ENCODE assay signal across 9 cellular contexts in the genomic region with DNA sequence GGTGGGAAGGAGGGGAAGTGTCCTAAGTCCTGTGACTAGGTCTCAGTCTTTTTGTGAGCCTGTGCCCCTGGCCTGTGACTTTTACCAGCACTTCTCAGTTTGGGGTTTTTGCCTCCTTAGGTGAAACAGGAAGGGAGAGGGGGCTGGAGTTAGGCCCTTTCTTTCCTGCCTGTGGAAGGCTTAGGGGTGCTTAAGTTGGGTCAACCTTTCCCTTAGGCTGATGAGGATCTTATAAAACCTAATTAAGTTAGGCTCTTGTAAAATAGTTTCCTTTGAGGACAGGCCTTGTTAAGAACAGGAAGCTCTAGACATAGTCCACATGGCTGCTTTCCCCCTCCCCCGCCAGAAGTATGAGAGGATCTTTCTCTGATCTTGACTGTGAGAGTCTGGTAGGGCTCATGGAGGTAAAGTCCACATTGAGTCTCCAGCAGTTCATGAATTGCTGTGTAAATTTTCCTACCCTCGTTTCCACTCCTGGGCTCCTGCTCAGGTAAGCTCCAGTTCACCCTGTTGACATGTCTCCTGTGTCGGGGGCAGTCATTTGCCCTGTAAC. TPM values are rescaled to one million over a fixed set of nuclear protein-coding genes. Genes with fewer than 3 reads are reported as not detected.
DNase-seq lines count a peak whose midpoint lies in the region; ATAC-seq, FAIRE-seq and TF ChIP-seq lines count a peak whose summit lies in the region.
"Had no signal": no experiment of that assay in that cellular context is flagged by ENCODE, and none has a peak within 500 bp of the region (broad histone marks: within the 10 kb centered on the region; RNA-seq: fewer than 3 reads in every experiment).

No MANE protein-coding gene starts in this region.

- 71 to 75% methylated on average over 3 of the region's 3 CpGs for WGBS in testis, 2 donors

- H3K4me3 ChIP-seq in Loucy (ENCODE audit: low read length, poor library complexity, severe bottlenecking) (peak overlapping the region; percentile 51), lower lobe of right lung (no peak overlapping the region), kidney (ENCODE audit: low read length in 2 of 2) (no peak overlapping the region), testis (no peak overlapping the region)

- POLR2A ChIA-PET in activated CD8-positive, alpha-beta T cell treated with anti-CD3 and anti-CD28 coated beads for 36 hours (lab: Charles Lee), result interaction anchor here (0.6 to 1.2 kb wide), 5 partner anchors 11 to 60 kb away, joined by 3 read pairs; partner anchors contain the start of gene NLRC3

- H3K9ac ChIP-seq in Loucy (ENCODE audit: low read depth, low read length, poor library complexity, severe bottlenecking) (peak overlapping the region; percentile 65), kidney (ENCODE audit: low read length in 2 of 2) (no peak overlapping the region)

- H3K36me3 Mint-ChIP-seq in activated CD8-positive, alpha-beta T cell treated with anti-CD3 and anti-CD28 coated beads for 36 hours (ENCODE audit: low read depth), result no peaks in the 10 kb centered on the region

- H3K4me3 Mint-ChIP-seq in activated CD8-positive, alpha-beta T cell treated with anti-CD3 and anti-CD28 coated beads for 36 hours, result no peak overlapping the region

- no peaks in the 10 kb centered on the region for H3K9me3 Mint-ChIP-seq in activated CD8-positive, alpha-beta T cell treated with anti-CD3 and anti-CD28 coated beads for 36 hours

- H3K4me1 Mint-ChIP-seq in activated CD8-positive, alpha-beta T cell treated with anti-CD3 and anti-CD28 coated beads for 36 hours (ENCODE audit: low read depth), result peaks cover 27% of the 10 kb centered on the region

- no peaks in the 10 kb centered on the region for H3K9me2 ChIP-seq in Loucy (replicated peaks; ENCODE audit: low read depth, low read length)

- peaks cover 15% of the 10 kb centered on the region for H3K4me1 ChIP-seq in Loucy (ENCODE audit: insufficient read depth, low read length, poor library complexity, severe bottlenecking)
- H3K4me1 ChIP-seq in lower lobe of right lung, result peaks cover 10% of the 10 kb centered on the region
- H3K4me1 ChIP-seq in kidney (ENCODE audit: control insufficient read depth in 1 of 2, insufficient read depth in 1 of 2, low read depth in 1 of 2, low read length in 2 of 2), result peaks cover 4 to 10% of the 10 kb centered on the region in 2 donors
- H3K4me1 ChIP-seq in testis, result peaks cover 3% of the 10 kb centered on the region

- CTCF ChIA-PET in activated CD8-positive, alpha-beta T cell treated with anti-CD3 and anti-CD28 coated beads for 36 hours (lab: Charles Lee), result interaction anchor here (1.2 to 2.7 kb wide), 2 partner anchors 11 to 17 kb away, joined by 6 to 13 read pairs; partner anchors contain the start of gene DNASE1

- H3K9me3 ChIP-seq in Loucy (ENCODE audit: insufficient read depth, low read depth, low read length) (no peaks in the 10 kb centered on the region), lower lobe of right lung (no peaks in the 10 kb centered on the region), kidney (ENCODE audit: control insufficient read depth in 1 of 2, low read length in 2 of 2) (no peaks in the 10 kb centered on the region), testis (no peaks in the 10 kb centered on the region)

- no peaks in the 10 kb centered on the region for H3K27me3 ChIP-seq in Loucy (ENCODE audit: insufficient read depth, low read length, poor library complexity, severe bottlenecking)
- H3K27me3 ChIP-seq in lower lobe of right lung (ENCODE audit: low read depth), result no peaks in the 10 kb centered on the region
- H3K27me3 ChIP-seq in testis, result no peaks in the 10 kb centered on the region

- H3K27ac Mint-ChIP-seq in activated CD8-positive, alpha-beta T cell treated with anti-CD3 and anti-CD28 coated beads for 36 hours, result peak overlapping the region; percentile 91

- peak; percentile 52 for DNase-seq in CD1c-positive myeloid dendritic cell (ENCODE audit: extremely low spot score)
- peak; percentile 68 for DNase-seq in activated CD8-positive, alpha-beta T cell treated with anti-CD3 and anti-CD28 coated beads for 36 hours
- no peak for DNase-seq in lower lobe of right lung
- no peak for DNase-seq in kidney
- DNase-seq in testis, result no peak
- DNase-seq in NCI-H1417 (lab: John Stamatoyannopoulos, UW), result no peak

- TF ChIP-seq CTCF in Loucy (conservative IDR thresholded peaks at IDR 0.05; ENCODE audit: low read length), result no peak
- TF ChIP-seq CTCF in activated CD8-positive, alpha-beta T cell treated with anti-CD3 and anti-CD28 coated beads for 36 hours (IDR thresholded peaks at IDR 0.05), result no peak
- no peak for TF ChIP-seq CTCF in lower lobe of right lung (IDR thresholded peaks at IDR 0.05)
- no peak for TF ChIP-seq CTCF in kidney (IDR thresholded peaks at IDR 0.05; ENCODE audit: borderline replicate concordance, extremely low read depth, insufficient read depth)
- TF ChIP-seq CTCF in testis (IDR thresholded peaks at IDR 0.05), result no peak

- TF ChIP-seq POLR2A in testis (IDR thresholded peaks at IDR 0.05), result no peak

- peak; percentile 73 for ATAC-seq in activated CD8-positive, alpha-beta T cell treated with anti-CD3 and anti-CD28 coated beads for 36 hours
- ATAC-seq in lower lobe of right lung, result peak; percentile 28 to 46
- no peak for ATAC-seq in HG02588 (IDR thresholded peaks at IDR 0.05; ENCODE audit: unreplicated experiment)

- H3K36me3 ChIP-seq in Loucy (ENCODE audit: insufficient read depth, low read length) (no peaks in the 10 kb centered on the region), lower lobe of right lung (peaks cover 22% of the 10 kb centered on the region), kidney (ENCODE audit: control insufficient read depth in 1 of 2, insufficient read depth in 2 of 2, low read length in 2 of 2) (peaks cover 0 to 2% of the 10 kb centered on the region in 2 donors), testis (ENCODE audit: low read depth, missing control alignments) (no peaks in the 10 kb centered on the region)

- no peak for FAIRE-seq in kidney (lab: Jason Lieb, UNC)
- FAIRE-seq: colon had no signal

- H4K20me1 ChIP-seq in Loucy (ENCODE audit: insufficient read depth, low read length, poor library complexity, severe bottlenecking), result no peaks in the 10 kb centered on the region

- H3K79me2 ChIP-seq in Loucy (ENCODE audit: insufficient read depth, low read length), result peaks cover 9% of the 10 kb centered on the region; the same call in 1 of the 2 replicates

- H3K27ac ChIP-seq in lower lobe of right lung (no peak overlapping the region), kidney (ENCODE audit: low read depth in 2 of 2, low read length in 2 of 2) (no peak overlapping the region), testis (no peak overlapping the region)

- no peaks in the 10 kb centered on the region for H3K27me3 Mint-ChIP-seq in activated CD8-positive, alpha-beta T cell treated with anti-CD3 and anti-CD28 coated beads for 36 hours

- H3F3A ChIP-seq in Loucy (ENCODE audit: low read depth), result no peaks in the 10 kb centered on the region

- peak overlapping the region; percentile 67 for H2AFZ ChIP-seq in Loucy (ENCODE audit: low read length)

- intact Hi-C loops in activated CD8-positive, alpha-beta T cell treated with anti-CD3 and anti-CD28 coated beads for 36 hours (cut with micrococcal nuclease), result no loop called here
- intact Hi-C loops in lower lobe of right lung (cut with DNase I), result no loop called here
- intact Hi-C loops in kidney (cut with DNase I), result no loop called here
- intact Hi-C loops in testis (cut with DNase I; ENCODE audit: low total_unique reads), result no loop called here

- peak overlapping the region; percentile 64 for H3K4me2 ChIP-seq in Loucy (ENCODE audit: low read depth, low read length, poor library complexity, severe bottlenecking)

RNA-seq across cellular contexts. Expression of gene DNASE1, which starts 17.0 kb away (rescaled TPM):
- 10 to 100 TPM; 11.8 to 12.1 TPM for total RNA-seq in activated CD8-positive, alpha-beta T cell treated with anti-CD3 and anti-CD28 coated beads for 36 hours
- total RNA-seq in lower lobe of right lung, result 14.3 TPM
- 16.1 TPM for total RNA-seq in kidney
- polyA plus RNA-seq in kidney (ENCODE audit: insufficient read depth, low read depth, low replicate concordance), result 116 TPM
- 10 to 100 TPM; 54.0 to 54.5 TPM for total RNA-seq in testis
- polyA plus RNA-seq in testis (ENCODE audit: insufficient read depth, low read depth, low replicate concordance), result 25.9 TPM

RNA-seq across cellular contexts. Expression of gene SLX4, which starts 26.0 kb away (rescaled TPM):
- total RNA-seq in activated CD8-positive, alpha-beta T cell treated with anti-CD3 and anti-CD28 coated beads for 36 hours, result 10 to 100 TPM in 1 of 2 experiments, 1 to 10 TPM in 1; 9.8 to 10.1 TPM
- total RNA-seq in lower lobe of right lung (5.7 TPM), kidney (4.8 TPM), testis (10 to 100 TPM; 28.0 to 41.3 TPM)
- polyA plus RNA-seq in kidney (ENCODE audit: insufficient read depth, low read depth, low replicate concordance) (1.0 TPM), testis (ENCODE audit: insufficient read depth, low read depth, low replicate concordance) (25.9 TPM)

Comparison
In these comparisons a context has a peak if more than half of its experiments do, and no peak if none do; other contexts are left out.
1. DNase-seq: peak in CD1c-positive myeloid dendritic cell (single experiment) and activated CD8-positive, alpha-beta T cell treated with anti-CD3 and anti-CD28 coated beads for 36 hours (single experiment); none in lower lobe of right lung (single experiment), kidney (single experiment), testis (single experiment) and NCI-H1417 (0 of 3).